Comparison of ENCODE assay signal across 24 cellular contexts in the genomic region with DNA sequence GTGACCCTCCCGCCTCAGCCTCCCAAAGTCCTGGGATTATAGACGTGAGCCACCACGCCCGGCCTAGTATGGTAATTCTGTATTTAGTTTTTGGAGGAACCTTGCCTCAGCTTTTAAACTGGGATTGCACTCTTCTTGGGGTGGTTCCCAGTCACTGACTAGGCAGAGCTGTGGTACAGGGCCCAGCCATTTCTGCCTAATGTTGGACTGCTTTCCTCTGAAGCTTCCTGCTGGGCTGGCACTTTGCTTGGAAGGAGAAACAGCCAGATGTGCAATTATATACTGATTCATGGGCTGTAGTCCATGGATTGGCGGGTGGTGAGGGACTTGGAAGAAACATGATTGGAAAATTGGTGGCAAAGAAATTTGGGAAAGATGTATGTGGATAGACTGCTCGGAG. TPM values are rescaled to one million over a fixed set of nuclear protein-coding genes. Genes with fewer than 3 reads are reported as not detected.
"Had no signal": no experiment of that assay in that cellular context is flagged by ENCODE, and none has a peak within 500 bp of the region (broad histone marks: within the 10 kb centered on the region; RNA-seq: fewer than 3 reads in every experiment).

No MANE protein-coding gene starts in this region.

- H3K4me3 Mint-ChIP-seq: mesothelial cell of epicardium had no signal

- H3K4me3 ChIP-seq: coronary artery, dorsolateral prefrontal cortex, esophagus muscularis mucosa, gastrocnemius medialis, heart right ventricle, left lung, lower lobe of right lung, mucosa of descending colon had no signal

- H3K9me3 ChIP-seq: esophagus muscularis mucosa, gastrocnemius medialis, heart right ventricle, left lung, lower lobe of right lung, mucosa of descending colon had no signal

- H3K27ac Mint-ChIP-seq: mesothelial cell of epicardium had no signal

- H3K27me3 Mint-ChIP-seq: naive B cell had no signal

- H3K27ac ChIP-seq: coronary artery, dorsolateral prefrontal cortex, esophagus muscularis mucosa, gastrocnemius medialis, heart right ventricle, left lung, lower lobe of right lung had no signal

- H3K4me1 ChIP-seq: left lung had no signal

- DNase-seq: dermis blood vessel endothelial cell; dorsolateral prefrontal cortex; effector CD4-positive, alpha-beta T cell; effector memory CD4-positive, alpha-beta T cell; foreskin fibroblast; foreskin melanocyte; gastrocnemius medialis; glutamatergic neuron; head of caudate nucleus; heart right ventricle; hippocampal formation; left cardiac atrium; left lung; left ventricle myocardium superior; lower lobe of right lung; mesenchymal stem cell; mucosa of descending colon; naive B cell had no signal

- H3K36me3 ChIP-seq: esophagus muscularis mucosa, gastrocnemius medialis, heart right ventricle, left lung, lower lobe of right lung had no signal

- H3K36me3 Mint-ChIP-seq: mesothelial cell of epicardium, naive B cell had no signal

- H3K27me3 ChIP-seq: dorsolateral prefrontal cortex, esophagus muscularis mucosa, gastrocnemius medialis, heart right ventricle, left lung had no signal

- H3K9me3 Mint-ChIP-seq: naive B cell had no signal

- ATAC-seq: gastrocnemius medialis, heart right ventricle, left cardiac atrium, left lung, left ventricle myocardium superior, lower lobe of right lung, mucosa of descending colon had no signal

RNA-seq across cellular contexts. Expression of a gene that starts 17.6 kb away (rescaled TPM):
- total RNA-seq: dermis blood vessel endothelial cell, endothelial cell of umbilical vein, lower lobe of right lung, lung microvascular endothelial cell, mesenteric fat pad had no signal
